19 cellular contexts compared by ENCODE assay signal in the genomic region with DNA sequence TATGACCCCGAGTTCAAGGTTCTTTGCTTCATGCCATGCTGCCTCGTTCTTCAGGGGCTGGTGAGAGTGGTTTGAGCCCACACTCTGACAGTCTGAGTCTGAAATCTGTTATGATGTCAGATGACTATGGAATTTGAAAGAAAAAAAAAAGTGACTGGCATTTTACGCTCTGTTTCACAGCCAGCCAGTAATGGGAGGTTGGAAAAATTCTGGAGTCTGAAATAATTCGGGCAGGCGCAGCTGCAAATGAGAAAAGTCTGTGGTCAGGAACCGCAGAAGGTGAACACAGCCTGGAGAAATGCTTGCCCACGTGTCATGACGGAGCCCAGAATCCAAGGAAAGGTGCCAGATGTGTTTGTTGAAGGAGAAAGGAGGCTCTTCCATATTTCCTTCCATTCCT.
A peak's percentile ranks its signal among the peaks of the same experiment; 100 is the strongest.
DNase-seq lines count a peak whose midpoint lies in the region; ATAC-seq and TF ChIP-seq lines count a peak whose summit lies in the region.
"Had no signal": no experiment of that assay in that cellular context is flagged by ENCODE, and none has a peak within 500 bp of the region (broad histone marks: within the 10 kb centered on the region; RNA-seq: fewer than 3 reads in every experiment).

No MANE protein-coding gene starts in this region.

- POLR2A ChIA-PET in AG04449 (lab: Yijun Ruan, JAX): interaction anchor here (1.0 kb wide), 1 partner anchor 97 kb away, joined by 3 read pairs; no protein-coding TSS in a partner anchor

- peaks cover 9% of the 10 kb centered on the region for H3K27me3 Mint-ChIP-seq in progenitor cell of endocrine pancreas
- H3K27me3 Mint-ChIP-seq: activated CD4-positive, alpha-beta T cell treated with anti-CD3 and anti-CD28 coated beads for 36 hours had no signal

- DNase-seq in AG04449 (ENCODE audit: low read depth, low spot score) (peak; percentile 63), H4 (ENCODE audit: low spot score) (peak; percentile 84), astrocyte of the spinal cord (ENCODE audit: low read depth, low spot score) (peak; percentile 30), kidney epithelial cell (ENCODE audit: low read depth) (peak; percentile 93), NCI-H2081 (lab: John Stamatoyannopoulos, UW) (no peak), progenitor cell of endocrine pancreas (ENCODE audit: low spot score, unreplicated experiment) (no peak), Ammon's horn (ENCODE audit: low spot score) (no peak)
- DNase-seq: activated CD4-positive, alpha-beta T cell treated with anti-CD3 and anti-CD28 coated beads for 36 hours; activated effector memory CD4-positive, alpha-beta T cell treated with anti-CD3 and anti-CD28 coated beads, Interleukin-2, amount 50 U/mL, for 16 hours; COR-L47; cortex of kidney; heart left ventricle; OCI-M1; stimulated activated CD4-positive, alpha-beta T cell treated with anti-CD3 and anti-CD28 coated beads, Interleukin-15, amount 100 ng/mL, for 24 hours; stimulated activated naive CD8-positive, alpha-beta T cell treated with anti-CD3 and anti-CD28 coated beads, Interleukin-15, Interleukin-2, amounts not matched to agents 100 U/mL and 50 U/mL, for 24 hours had no signal

- H3K36me3 ChIP-seq in kidney epithelial cell (ENCODE audit: control insufficient read depth, insufficient read depth, low read length): no peaks in the 10 kb centered on the region
- H3K36me3 ChIP-seq: ascending aorta, heart left ventricle had no signal

- H3K27me3 ChIP-seq in kidney epithelial cell (ENCODE audit: control insufficient read depth, insufficient read depth, low read length): no peaks in the 10 kb centered on the region
- H3K27me3 ChIP-seq: ascending aorta, heart left ventricle had no signal

- ATAC-seq in HG03460 (IDR thresholded peaks at IDR 0.05; ENCODE audit: unreplicated experiment): no peak
- ATAC-seq: activated CD4-positive, alpha-beta T cell treated with anti-CD3 and anti-CD28 coated beads for 36 hours; heart left ventricle; stimulated activated naive CD8-positive, alpha-beta T cell treated with anti-CD3 and anti-CD28 coated beads, Interleukin-15, Interleukin-2, amounts not matched to agents 100 U/mL and 50 U/mL, for 24 hours had no signal

- peaks cover 9% of the 10 kb centered on the region for H3K9me3 Mint-ChIP-seq in progenitor cell of endocrine pancreas (ENCODE audit: low read depth)

- CTCF ChIA-PET in AG04449 (lab: Yijun Ruan, JAX): interaction anchor here (0.6 to 6.3 kb wide), 6 partner anchors 9 to 1273 kb away, joined by 3 to 64 read pairs (median 4); no protein-coding TSS in a partner anchor

- H3K36me3 Mint-ChIP-seq in progenitor cell of endocrine pancreas (ENCODE audit: insufficient read depth): no peaks in the 10 kb centered on the region
- H3K36me3 Mint-ChIP-seq: mesothelial cell of epicardium had no signal

- in situ Hi-C loops in astrocyte of the spinal cord (cut with HindIII; ENCODE audit: low sequenced_read_pairs): no loop called here

- H3K4me1 Mint-ChIP-seq in progenitor cell of endocrine pancreas (ENCODE audit: low read depth): peaks cover 3% of the 10 kb centered on the region
- H3K4me1 Mint-ChIP-seq: activated CD4-positive, alpha-beta T cell treated with anti-CD3 and anti-CD28 coated beads for 36 hours; mesothelial cell of epicardium; neural crest cell had no signal

- H3K27ac Mint-ChIP-seq in progenitor cell of endocrine pancreas: no peak overlapping the region
- H3K27ac Mint-ChIP-seq: activated CD4-positive, alpha-beta T cell treated with anti-CD3 and anti-CD28 coated beads for 36 hours; mesothelial cell of epicardium had no signal

- TF ChIP-seq CTCF in AG04449 (IDR thresholded peaks at IDR 0.05; ENCODE audit: insufficient read depth, low read length, missing control alignments) (no peak), astrocyte of the spinal cord (IDR thresholded peaks at IDR 0.05; ENCODE audit: low read depth, low read length) (no peak), kidney epithelial cell (IDR thresholded peaks at IDR 0.05; ENCODE audit: insufficient read depth, low read length, poor library complexity, severe bottlenecking) (no peak), progenitor cell of endocrine pancreas (IDR thresholded peaks at IDR 0.05; ENCODE audit: unreplicated experiment) (no peak)

- H3K4me3 ChIP-seq in AG04449 (ENCODE audit: low read depth, low read length) (no peak overlapping the region), astrocyte of the spinal cord (ENCODE audit: low read depth, low read length) (no peak overlapping the region), kidney epithelial cell (ENCODE audit: low read depth, low read length) (no peak overlapping the region)
- H3K4me3 ChIP-seq: ascending aorta, heart left ventricle had no signal

- no peak overlapping the region for H3K4me3 Mint-ChIP-seq in progenitor cell of endocrine pancreas (ENCODE audit: low read depth)
- H3K4me3 Mint-ChIP-seq: activated CD4-positive, alpha-beta T cell treated with anti-CD3 and anti-CD28 coated beads for 36 hours; mesothelial cell of epicardium; neural crest cell had no signal

Comparison
In these comparisons a context has a peak if more than half of its experiments do, and no peak if none do; other contexts are left out.
1. DNase-seq: peak in AG04449 (single experiment), H4 (single experiment), astrocyte of the spinal cord (single experiment) and kidney epithelial cell (single experiment); none in NCI-H2081 (0 of 2), progenitor cell of endocrine pancreas (single experiment) and Ammon's horn (single experiment).